Comparison of ENCODE assay signal across 1 cellular context in the genomic region with DNA sequence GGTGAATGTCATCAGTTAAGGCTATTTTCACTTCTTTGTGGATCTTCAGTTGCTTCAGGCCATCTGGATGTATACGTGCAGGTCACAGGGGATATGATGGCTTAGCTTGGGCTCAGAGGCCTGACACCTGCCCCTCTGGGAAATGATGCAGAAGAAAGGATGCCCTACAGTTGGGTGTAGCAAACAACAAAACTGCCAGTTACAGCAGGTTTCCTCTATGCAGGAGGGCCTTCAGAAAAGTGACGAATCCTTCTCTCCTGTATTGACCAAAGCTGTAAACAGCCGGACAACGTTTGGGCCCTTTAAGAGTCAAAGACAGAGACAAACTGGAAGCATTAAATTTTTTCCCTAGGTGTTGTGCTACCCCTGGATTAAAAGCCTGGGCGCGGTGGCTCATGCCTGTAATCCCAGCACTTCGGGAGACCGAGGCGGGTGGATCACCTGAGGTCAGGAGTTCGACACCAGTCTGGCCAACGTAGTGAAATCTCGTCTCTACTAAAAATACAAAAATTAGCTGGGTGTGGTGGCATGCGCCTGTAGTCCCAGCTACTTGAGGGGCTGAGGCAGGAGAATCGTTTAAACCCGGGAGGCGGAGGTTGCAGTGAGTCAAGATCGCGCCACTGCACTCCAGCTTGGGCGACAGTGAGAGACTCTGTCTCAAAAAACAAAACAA.
TF ChIP-seq lines count a peak whose summit lies in the region.

No MANE protein-coding gene starts in this region.

TF ChIP-seq in GM12878, 131 proteins besides CTCF, POLR2A, EP300 and RAD21:
- TF ChIP-seq, protein P1, sequence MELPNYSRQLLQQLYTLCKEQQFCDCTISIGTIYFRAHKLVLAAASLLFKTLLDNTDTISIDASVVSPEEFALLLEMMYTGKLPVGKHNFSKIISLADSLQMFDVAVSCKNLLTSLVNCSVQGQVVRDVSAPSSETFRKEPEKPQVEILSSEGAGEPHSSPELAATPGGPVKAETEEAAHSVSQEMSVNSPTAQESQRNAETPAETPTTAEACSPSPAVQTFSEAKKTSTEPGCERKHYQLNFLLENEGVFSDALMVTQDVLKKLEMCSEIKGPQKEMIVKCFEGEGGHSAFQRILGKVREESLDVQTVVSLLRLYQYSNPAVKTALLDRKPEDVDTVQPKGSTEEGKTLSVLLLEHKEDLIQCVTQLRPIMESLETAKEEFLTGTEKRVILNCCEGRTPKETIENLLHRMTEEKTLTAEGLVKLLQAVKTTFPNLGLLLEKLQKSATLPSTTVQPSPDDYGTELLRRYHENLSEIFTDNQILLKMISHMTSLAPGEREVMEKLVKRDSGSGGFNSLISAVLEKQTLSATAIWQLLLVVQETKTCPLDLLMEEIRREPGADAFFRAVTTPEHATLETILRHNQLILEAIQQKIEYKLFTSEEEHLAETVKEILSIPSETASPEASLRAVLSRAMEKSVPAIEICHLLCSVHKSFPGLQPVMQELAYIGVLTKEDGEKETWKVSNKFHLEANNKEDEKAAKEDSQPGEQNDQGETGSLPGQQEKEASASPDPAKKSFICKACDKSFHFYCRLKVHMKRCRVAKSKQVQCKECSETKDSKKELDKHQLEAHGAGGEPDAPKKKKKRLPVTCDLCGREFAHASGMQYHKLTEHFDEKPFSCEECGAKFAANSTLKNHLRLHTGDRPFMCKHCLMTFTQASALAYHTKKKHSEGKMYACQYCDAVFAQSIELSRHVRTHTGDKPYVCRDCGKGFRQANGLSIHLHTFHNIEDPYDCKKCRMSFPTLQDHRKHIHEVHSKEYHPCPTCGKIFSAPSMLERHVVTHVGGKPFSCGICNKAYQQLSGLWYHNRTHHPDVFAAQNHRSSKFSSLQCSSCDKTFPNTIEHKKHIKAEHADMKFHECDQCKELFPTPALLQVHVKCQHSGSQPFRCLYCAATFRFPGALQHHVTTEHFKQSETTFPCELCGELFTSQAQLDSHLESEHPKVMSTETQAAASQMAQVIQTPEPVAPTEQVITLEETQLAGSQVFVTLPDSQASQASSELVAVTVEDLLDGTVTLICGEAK (IDR thresholded peaks at IDR 0.05; ENCODE audit: borderline replicate concordance) = peak; percentile 60; the same call in 1 of the 2 replicates
- peak; percentile 64; the same call in 1 of the 2 replicates for TF ChIP-seq SMARCA5 (IDR thresholded peaks at IDR 0.05)
- 0 out of 2 replicates have a peak, but pooled peaks have one; percentile 23 for TF ChIP-seq ASH2L (IDR thresholded peaks at IDR 0.05; ENCODE audit: borderline replicate concordance, low read depth)
- TF ChIP-seq, protein P2, sequence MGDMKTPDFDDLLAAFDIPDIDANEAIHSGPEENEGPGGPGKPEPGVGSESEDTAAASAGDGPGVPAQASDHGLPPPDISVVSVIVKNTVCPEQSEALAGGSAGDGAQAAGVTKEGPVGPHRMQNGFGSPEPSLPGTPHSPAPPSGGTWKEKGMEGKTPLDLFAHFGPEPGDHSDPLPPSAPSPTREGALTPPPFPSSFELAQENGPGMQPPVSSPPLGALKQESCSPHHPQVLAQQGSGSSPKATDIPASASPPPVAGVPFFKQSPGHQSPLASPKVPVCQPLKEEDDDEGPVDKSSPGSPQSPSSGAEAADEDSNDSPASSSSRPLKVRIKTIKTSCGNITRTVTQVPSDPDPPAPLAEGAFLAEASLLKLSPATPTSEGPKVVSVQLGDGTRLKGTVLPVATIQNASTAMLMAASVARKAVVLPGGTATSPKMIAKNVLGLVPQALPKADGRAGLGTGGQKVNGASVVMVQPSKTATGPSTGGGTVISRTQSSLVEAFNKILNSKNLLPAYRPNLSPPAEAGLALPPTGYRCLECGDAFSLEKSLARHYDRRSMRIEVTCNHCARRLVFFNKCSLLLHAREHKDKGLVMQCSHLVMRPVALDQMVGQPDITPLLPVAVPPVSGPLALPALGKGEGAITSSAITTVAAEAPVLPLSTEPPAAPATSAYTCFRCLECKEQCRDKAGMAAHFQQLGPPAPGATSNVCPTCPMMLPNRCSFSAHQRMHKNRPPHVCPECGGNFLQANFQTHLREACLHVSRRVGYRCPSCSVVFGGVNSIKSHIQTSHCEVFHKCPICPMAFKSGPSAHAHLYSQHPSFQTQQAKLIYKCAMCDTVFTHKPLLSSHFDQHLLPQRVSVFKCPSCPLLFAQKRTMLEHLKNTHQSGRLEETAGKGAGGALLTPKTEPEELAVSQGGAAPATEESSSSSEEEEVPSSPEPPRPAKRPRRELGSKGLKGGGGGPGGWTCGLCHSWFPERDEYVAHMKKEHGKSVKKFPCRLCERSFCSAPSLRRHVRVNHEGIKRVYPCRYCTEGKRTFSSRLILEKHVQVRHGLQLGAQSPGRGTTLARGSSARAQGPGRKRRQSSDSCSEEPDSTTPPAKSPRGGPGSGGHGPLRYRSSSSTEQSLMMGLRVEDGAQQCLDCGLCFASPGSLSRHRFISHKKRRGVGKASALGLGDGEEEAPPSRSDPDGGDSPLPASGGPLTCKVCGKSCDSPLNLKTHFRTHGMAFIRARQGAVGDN (IDR thresholded peaks at IDR 0.05) = peak; percentile 80
- peak; percentile 63 for TF ChIP-seq MEF2B (IDR thresholded peaks at IDR 0.05; ENCODE audit: partially characterized antibody, poor library complexity, severe bottlenecking)
- 0 out of 2 replicates have a peak, but pooled peaks have one; percentile 52 for TF ChIP-seq PAX8 (IDR thresholded peaks at IDR 0.05)
- TF ChIP-seq MTA2 (IDR thresholded peaks at IDR 0.05; ENCODE audit: low read depth) = 0 out of 2 replicates have a peak, but pooled peaks have one; percentile 34
- 0 out of 2 replicates have a peak, but pooled peaks have one; percentile 7 for TF ChIP-seq NFIC (IDR thresholded peaks at IDR 0.05; ENCODE audit: low read depth, low read length)
TF ChIP-seq in GM12878: peak in this region for 8; not testable (repeated sequence) for 123.
